31 cellular contexts compared by ENCODE assay signal in the genomic region with DNA sequence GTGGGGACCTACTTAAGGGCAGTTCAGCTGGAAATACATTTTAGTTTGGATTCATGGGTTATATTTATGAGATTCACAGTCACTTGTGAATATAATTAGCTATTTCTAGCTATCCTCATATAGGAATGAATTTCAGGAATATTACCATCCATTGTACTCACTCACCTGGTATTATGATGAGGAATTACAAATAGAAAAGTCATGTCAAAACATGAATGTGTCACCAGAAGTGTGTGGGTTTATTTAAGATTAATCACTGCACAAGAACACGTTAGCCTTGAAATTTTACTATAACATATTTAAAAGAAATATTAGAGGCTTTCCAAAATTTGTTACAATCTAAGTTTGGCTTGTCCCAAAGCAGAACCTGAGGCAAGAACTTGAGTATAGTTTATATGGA.
"Had no signal": no experiment of that assay in that cellular context is flagged by ENCODE, and none has a peak within 500 bp of the region (broad histone marks: within the 10 kb centered on the region; RNA-seq: fewer than 3 reads in every experiment).

No MANE protein-coding gene starts in this region.

- H3K27me3 ChIP-seq: adrenal gland, body of pancreas, dorsolateral prefrontal cortex, esophagus squamous epithelium had no signal

- ATAC-seq: activated CD4-positive, CD25-positive, alpha-beta regulatory T cell treated with anti-CD3 and anti-CD28 coated beads, Interleukin-2, amount 50 U/mL, for 24 hours; activated CD8-positive, alpha-beta memory T cell treated with anti-CD3 and anti-CD28 coated beads, Interleukin-2, amount 10 ng/mL, durations not matched to agents 7 days and 5 days; activated CD8-positive, alpha-beta T cell treated with anti-CD3 and anti-CD28 coated beads, Interleukin-2, amount 10 ng/mL, durations not matched to agents 7 days and 5 days; activated naive CD8-positive, alpha-beta T cell treated with anti-CD3 and anti-CD28 coated beads, Interleukin-2, amount 50 U/mL, for 24 hours; body of pancreas had no signal

- H3K4me1 Mint-ChIP-seq: activated B cell treated with CpG ODN at 0.5 μM for 24 hours; activated CD8-positive, alpha-beta memory T cell treated with anti-CD3 and anti-CD28 coated beads, Interleukin-2, amount 10 ng/mL, durations not matched to agents 7 days and 5 days; activated naive CD4-positive, alpha-beta T cell treated with anti-CD3 and anti-CD28 coated beads, Interleukin-2, amount 50 U/mL, for 24 hours; activated naive CD8-positive, alpha-beta T cell treated with anti-CD3 and anti-CD28 coated beads for 36 hours; activated naive CD8-positive, alpha-beta T cell treated with anti-CD3 and anti-CD28 coated beads, Interleukin-2, amount 50 U/mL, for 24 hours; central memory CD8-positive, alpha-beta T cell; endodermal cell had no signal

- H3K9me3 Mint-ChIP-seq: activated B cell treated with CpG ODN at 0.5 μM for 24 hours; activated naive CD4-positive, alpha-beta T cell treated with anti-CD3 and anti-CD28 coated beads, Interleukin-2, amount 50 U/mL, for 24 hours; activated naive CD8-positive, alpha-beta T cell treated with anti-CD3 and anti-CD28 coated beads for 36 hours; activated T-helper 1 cell treated with anti-CD3 and anti-CD28 coated beads, Interleukin-12 subunit alpha, Interleukin-12 subunit beta, Interleukin-2, Interleukin-4 antibody, amounts not matched to agents 30 ng/mL and 10 ng/mL and 1 ng/mL, durations not matched to agents 14 hours and 24 hours and 36 hours; endodermal cell had no signal

- H3K4me1 ChIP-seq: adrenal gland, body of pancreas, esophagus squamous epithelium had no signal

- DNase-seq: activated B cell treated with CpG ODN at 0.5 μM for 24 hours; activated CD4-positive, alpha-beta T cell treated with anti-CD3 and anti-CD28 coated beads for 48 hours; activated CD4-positive, alpha-beta T cell treated with anti-CD3 and anti-CD28 coated beads, Interleukin-2, amount 50 U/mL, for 1 hour; activated CD4-positive, alpha-beta T cell treated with anti-CD3 and anti-CD28 coated beads, Interleukin-2, amount 50 U/mL, for 48 hours; activated CD8-positive, alpha-beta memory T cell treated with anti-CD3 and anti-CD28 coated beads, Interleukin-2, amount 10 ng/mL, durations not matched to agents 7 days and 5 days; activated CD8-positive, alpha-beta memory T cell treated with anti-CD3 and anti-CD28 coated beads, Interleukin-2, amount 50 U/mL, for 4 hours; activated CD8-positive, alpha-beta T cell treated with anti-CD3 and anti-CD28 coated beads, Interleukin-2, amount 10 ng/mL, durations not matched to agents 7 days and 5 days; activated effector memory CD4-positive, alpha-beta T cell treated with anti-CD3 and anti-CD28 coated beads, Interleukin-2, amount 50 U/mL, for 16 hours; activated naive CD4-positive, alpha-beta T cell treated with anti-CD3 and anti-CD28 coated beads for 36 hours; activated naive CD8-positive, alpha-beta T cell treated with anti-CD3 and anti-CD28 coated beads for 36 hours; activated naive CD8-positive, alpha-beta T cell treated with anti-CD3 and anti-CD28 coated beads, Interleukin-2, amount 50 U/mL, for 24 hours; activated T-cell treated with anti-CD3 and anti-CD28 coated beads, Interleukin-2, amount 50 U/mL, for 1 hour; activated T-cell treated with anti-CD3 and anti-CD28 coated beads, Interleukin-2, amount 50 U/mL, for 48 hours; adrenal gland; amygdala; aorta; body of pancreas; dorsolateral prefrontal cortex; effector memory CD4-positive, alpha-beta T cell; endodermal cell; esophagus squamous epithelium; head of caudate nucleus; T-helper 2 cell had no signal

- H3K27me3 Mint-ChIP-seq: activated B cell treated with CpG ODN at 0.5 μM for 24 hours; activated CD8-positive, alpha-beta memory T cell treated with anti-CD3 and anti-CD28 coated beads, Interleukin-2, amount 10 ng/mL, durations not matched to agents 7 days and 5 days; activated naive CD4-positive, alpha-beta T cell treated with anti-CD3 and anti-CD28 coated beads, Interleukin-2, amount 50 U/mL, for 24 hours; activated naive CD8-positive, alpha-beta T cell treated with anti-CD3 and anti-CD28 coated beads for 36 hours; activated naive CD8-positive, alpha-beta T cell treated with anti-CD3 and anti-CD28 coated beads, Interleukin-2, amount 50 U/mL, for 24 hours; central memory CD8-positive, alpha-beta T cell; dendritic cell treated with granulocyte-macrophage colony-stimulating factor and Interleukin-4, amounts not matched to agents 40 ng/mL and 50 ng/mL, for 4 days had no signal

- H3K36me3 ChIP-seq: adrenal gland, esophagus squamous epithelium had no signal

- H3K36me3 Mint-ChIP-seq: activated CD8-positive, alpha-beta memory T cell treated with anti-CD3 and anti-CD28 coated beads, Interleukin-2, amount 10 ng/mL, durations not matched to agents 7 days and 5 days; activated naive CD4-positive, alpha-beta T cell treated with anti-CD3 and anti-CD28 coated beads, Interleukin-2, amount 50 U/mL, for 24 hours; activated naive CD8-positive, alpha-beta T cell treated with anti-CD3 and anti-CD28 coated beads for 36 hours had no signal

- H3K4me3 Mint-ChIP-seq: activated B cell treated with CpG ODN at 0.5 μM for 24 hours; activated CD8-positive, alpha-beta memory T cell treated with anti-CD3 and anti-CD28 coated beads, Interleukin-2, amount 10 ng/mL, durations not matched to agents 7 days and 5 days; activated CD8-positive, alpha-beta T cell treated with anti-CD3 and anti-CD28 coated beads, Interleukin-2, amount 10 ng/mL, durations not matched to agents 7 days and 5 days; activated naive CD4-positive, alpha-beta T cell treated with anti-CD3 and anti-CD28 coated beads for 36 hours; activated naive CD4-positive, alpha-beta T cell treated with anti-CD3 and anti-CD28 coated beads, Interleukin-2, amount 50 U/mL, for 24 hours; activated naive CD8-positive, alpha-beta T cell treated with anti-CD3 and anti-CD28 coated beads for 36 hours; activated naive CD8-positive, alpha-beta T cell treated with anti-CD3 and anti-CD28 coated beads, Interleukin-2, amount 50 U/mL, for 24 hours; activated T-helper 1 cell treated with anti-CD3 and anti-CD28 coated beads, Interleukin-12 subunit alpha, Interleukin-12 subunit beta, Interleukin-2, Interleukin-4 antibody, amounts not matched to agents 30 ng/mL and 10 ng/mL and 1 ng/mL, durations not matched to agents 14 hours and 24 hours and 36 hours; central memory CD8-positive, alpha-beta T cell; dendritic cell treated with granulocyte-macrophage colony-stimulating factor and Interleukin-4, amounts not matched to agents 40 ng/mL and 50 ng/mL, for 4 days; endodermal cell had no signal

- H3K27ac Mint-ChIP-seq: activated B cell treated with CpG ODN at 0.5 μM for 24 hours; activated CD8-positive, alpha-beta memory T cell treated with anti-CD3 and anti-CD28 coated beads, Interleukin-2, amount 10 ng/mL, durations not matched to agents 7 days and 5 days; activated CD8-positive, alpha-beta T cell treated with anti-CD3 and anti-CD28 coated beads, Interleukin-2, amount 10 ng/mL, durations not matched to agents 7 days and 5 days; activated naive CD4-positive, alpha-beta T cell treated with anti-CD3 and anti-CD28 coated beads for 36 hours; activated naive CD4-positive, alpha-beta T cell treated with anti-CD3 and anti-CD28 coated beads, Interleukin-2, amount 50 U/mL, for 24 hours; activated naive CD8-positive, alpha-beta T cell treated with anti-CD3 and anti-CD28 coated beads for 36 hours; activated naive CD8-positive, alpha-beta T cell treated with anti-CD3 and anti-CD28 coated beads, Interleukin-2, amount 50 U/mL, for 24 hours; activated T-helper 1 cell treated with anti-CD3 and anti-CD28 coated beads, Interleukin-12 subunit alpha, Interleukin-12 subunit beta, Interleukin-2, Interleukin-4 antibody, amounts not matched to agents 30 ng/mL and 10 ng/mL and 1 ng/mL, durations not matched to agents 14 hours and 24 hours and 36 hours; activated T-helper 2 cell treated with anti-CD3 and anti-CD28 coated beads, Interferon-gamma antibody, Interleukin-2, Interleukin-4, amounts not matched to agents 10 μg/mL and 5 μg/mL and 100 μg/mL, durations not matched to agents 14 hours and 24 hours and 36 hours; dendritic cell treated with granulocyte-macrophage colony-stimulating factor and Interleukin-4, amounts not matched to agents 40 ng/mL and 50 ng/mL, for 4 days; endodermal cell had no signal

- H3K27ac ChIP-seq: adrenal gland, body of pancreas, coronary artery, dorsolateral prefrontal cortex, esophagus squamous epithelium, VCaP had no signal

- H3K9me3 ChIP-seq: adrenal gland, body of pancreas, esophagus squamous epithelium had no signal

- H3K4me3 ChIP-seq: adrenal gland, body of pancreas, coronary artery, dorsolateral prefrontal cortex, esophagus squamous epithelium had no signal
